ENCODE assay signal across 1 cellular context in genomic region chrX:24464836-24465523, GRCh38.
A peak's percentile ranks its signal among the peaks of the same experiment; 100 is the strongest.
TF ChIP-seq lines count a peak whose summit lies in the region.

TSS of gene PDK3 (plus strand) at chrX:24465286. CDS start at chrX:24465456, 170 bp downstream.

TF ChIP-seq in GM23338, 12 proteins besides CTCF, POLR2A, EP300 and RAD21 (continued from another document):
- peak; percentile 61 for TF ChIP-seq POLR2AphosphoS5 (IDR thresholded peaks at IDR 0.05; ENCODE audit: low read depth)
- peak; percentile 84 for TF ChIP-seq CREB1 (CRISPR knock-in tag; IDR thresholded peaks at IDR 0.05; ENCODE audit: low read depth)
